In genomic region chr9:113886003-113886324, GRCh38 we compare ENCODE assay signal across 8 cellular contexts. TPM values are rescaled to one million over a fixed set of nuclear protein-coding genes. Genes with fewer than 3 reads are reported as not detected.
DNase-seq lines count a peak whose midpoint lies in the region; ATAC-seq and TF ChIP-seq lines count a peak whose summit lies in the region.

No MANE protein-coding gene starts in this region.

- H3K27me3 ChIP-seq in CD4-positive, alpha-beta T cell (ENCODE audit: control insufficient read depth, insufficient read depth, low read length): no peaks in the 10 kb centered on the region
- H3K27me3 ChIP-seq in SK-N-SH (ENCODE audit: insufficient read depth) (no peaks in the 10 kb centered on the region), prostate gland (replicated peaks; ENCODE audit: insufficient read depth) (no peaks in the 10 kb centered on the region), BE2C (no peaks in the 10 kb centered on the region)

- H3K4me1 Mint-ChIP-seq in CD4-positive, alpha-beta T cell (ENCODE audit: low read depth): peaks cover 24% of the 10 kb centered on the region

- intact Hi-C loops in CD4-positive, alpha-beta T cell (cut with DNase I, micrococcal nuclease): no loop called here
- intact Hi-C loops in prostate gland (cut with DNase I): no loop called here
- intact Hi-C loops in head of caudate nucleus (cut with DNase I): no loop called here

- 75% methylated on average over 1 of the region's 1 CpG for WGBS in SK-N-SH (ENCODE audit: low lambda C conversion rate)
- WGBS in prostate gland: 13% methylated on average over 1 of the region's 1 CpG

- TF ChIP-seq POLR2A in prostate gland (IDR thresholded peaks at IDR 0.05): no peak

- no peaks in the 10 kb centered on the region for H3K9me2 ChIP-seq in SK-N-SH

- ATAC-seq in CD4-positive, alpha-beta T cell (ENCODE audit: poor library complexity): no peak

- no peak for DNase-seq in CD4-positive, alpha-beta T cell
- no peak for DNase-seq in SK-N-SH
- peak in 1 of 2 donors; percentile 15 for DNase-seq in foreskin fibroblast
- DNase-seq in prostate gland (ENCODE audit: low spot score): no peak
- DNase-seq in NK-92 (lab: John Stamatoyannopoulos, UW; ENCODE audit: unreplicated experiment): no peak
- no peak for DNase-seq in BE2C
- DNase-seq in head of caudate nucleus: no peak
- DNase-seq in OCI-M2 (lab: John Stamatoyannopoulos, UW; ENCODE audit: unreplicated experiment): no peak

- peaks cover 8% of the 10 kb centered on the region for H3F3A ChIP-seq in SK-N-SH (replicated peaks; ENCODE audit: insufficient read depth)

- POLR2A ChIA-PET in CD4-positive, alpha-beta T cell (lab: Charles Lee): interaction anchor here (0.7 kb wide), 1 partner anchor 112 kb away, joined by 3 read pairs; no protein-coding TSS in a partner anchor
- POLR2A ChIA-PET in SK-N-SH (lab: Yijun Ruan, JAX): no interaction called here

- peaks cover 0 to 16% of the 10 kb centered on the region in 2 experiments; a peak in 2 of 4 replicates for H3K4me1 ChIP-seq in SK-N-SH (ENCODE audit: control insufficient read depth in 1 of 2, insufficient read depth in 2 of 2, low read depth in 1 of 2, low read length in 1 of 2)
- no peaks in the 10 kb centered on the region for H3K4me1 ChIP-seq in prostate gland (replicated peaks)
- H3K4me1 ChIP-seq in BE2C: peaks cover 10% of the 10 kb centered on the region

- no peaks in the 10 kb centered on the region for H3K9me3 ChIP-seq in CD4-positive, alpha-beta T cell (ENCODE audit: control insufficient read depth, low read length)
- 0 out of 2 replicates have a peak, but pooled peaks cover 9% of the 10 kb centered on the region for H3K9me3 ChIP-seq in SK-N-SH
- no peaks in the 10 kb centered on the region for H3K9me3 ChIP-seq in prostate gland
- H3K9me3 ChIP-seq in BE2C: peaks cover 4% of the 10 kb centered on the region; the same call in 1 of the 2 replicates

- H3K9me3 Mint-ChIP-seq in CD4-positive, alpha-beta T cell: no peaks in the 10 kb centered on the region

- CTCF ChIA-PET in CD4-positive, alpha-beta T cell (lab: Charles Lee): no interaction called here
- CTCF ChIA-PET in SK-N-SH (lab: Yijun Ruan, JAX): interaction anchor here (0.9 kb wide), 1 partner anchor 9 kb away, joined by 5 read pairs; no protein-coding TSS in a partner anchor

- peak overlapping the region in 1 of 2 experiments; percentile 30; a peak in 3 of 4 replicates for H3K4me3 ChIP-seq in SK-N-SH (ENCODE audit: low read depth in 2 of 2, low read length in 1 of 2)
- peak overlapping the region; percentile 29 to 51 for H3K4me3 ChIP-seq in foreskin fibroblast (ENCODE audit: low read depth in 1 of 2, low read length in 2 of 2)
- H3K4me3 ChIP-seq in prostate gland: peak overlapping the region in 1 of 2 donors; percentile 14
- no peak overlapping the region for H3K4me3 ChIP-seq in BE2C (ENCODE audit: low read depth, low read length)

- no peak overlapping the region for H3K27ac ChIP-seq in CD4-positive, alpha-beta T cell (ENCODE audit: low read depth, low read length)
- H3K27ac ChIP-seq in SK-N-SH (ENCODE audit: low read depth in 2 of 2, low read length in 1 of 2) (peak overlapping the region in 1 of 2 experiments; percentile 28; a peak in 1 of 4 replicates), prostate gland (peak overlapping the region; percentile 11 to 46)

- TF ChIP-seq CTCF in CD4-positive, alpha-beta T cell (IDR thresholded peaks at IDR 0.05): no peak
- no peak for TF ChIP-seq CTCF in SK-N-SH (IDR thresholded peaks at IDR 0.05)
- no peak for TF ChIP-seq CTCF in foreskin fibroblast (IDR thresholded peaks at IDR 0.05; ENCODE audit: low read depth, low read length)
- no peak for TF ChIP-seq CTCF in prostate gland (IDR thresholded peaks at IDR 0.05)
- no peak for TF ChIP-seq CTCF in BE2C (IDR thresholded peaks at IDR 0.05; ENCODE audit: low read depth, low read length)

- TF ChIP-seq EP300 in SK-N-SH (IDR thresholded peaks at IDR 0.05; ENCODE audit: borderline replicate concordance in 1 of 2, low read depth in 1 of 2, low read length in 1 of 2): no peak

- H2AFZ ChIP-seq in SK-N-SH (ENCODE audit: low read depth): no peak overlapping the region

- peaks cover 9% of the 10 kb centered on the region for H3K27me3 Mint-ChIP-seq in CD4-positive, alpha-beta T cell

- H3K27ac Mint-ChIP-seq in CD4-positive, alpha-beta T cell: no peak overlapping the region

- no peak overlapping the region for H3K9ac ChIP-seq in SK-N-SH

- peak overlapping the region; percentile 71 for H3K4me2 ChIP-seq in SK-N-SH

- H3K36me3 Mint-ChIP-seq in CD4-positive, alpha-beta T cell (ENCODE audit: low read depth): no peaks in the 10 kb centered on the region

- no peak for TF ChIP-seq RAD21 in SK-N-SH (IDR thresholded peaks at IDR 0.05; ENCODE audit: low read length)

- H4K20me1 ChIP-seq in SK-N-SH (ENCODE audit: insufficient read depth): peaks cover 48% of the 10 kb centered on the region

- H3K4me3 Mint-ChIP-seq in CD4-positive, alpha-beta T cell: peak overlapping the region; percentile 82

- H3K36me3 ChIP-seq in SK-N-SH (replicated peaks in 1 of 2; ENCODE audit: control insufficient read depth in 1 of 2, insufficient read depth in 2 of 2, low read length in 1 of 2) (peaks cover 13 to 20% of the 10 kb centered on the region in 2 experiments), prostate gland (no peaks in the 10 kb centered on the region), BE2C (peaks cover 7% of the 10 kb centered on the region)

- H3K79me2 ChIP-seq in SK-N-SH (ENCODE audit: insufficient read depth): peaks cover 97% of the 10 kb centered on the region

TF ChIP-seq in SK-N-SH, 30 proteins besides CTCF, POLR2A, EP300 and RAD21 (continues in another document):
- TF ChIP-seq MAX (IDR thresholded peaks at IDR 0.05; ENCODE audit: low read depth): no peak
- no peak for TF ChIP-seq SIN3A (IDR thresholded peaks at IDR 0.05; ENCODE audit: borderline replicate concordance, low read depth, low read length)
- TF ChIP-seq RXRA (IDR thresholded peaks at IDR 0.05; ENCODE audit: borderline replicate concordance, low read depth): no peak
- no peak for TF ChIP-seq RCOR1 (IDR thresholded peaks at IDR 0.05; ENCODE audit: low read length)
- no peak for TF ChIP-seq EZH2phosphoT487 (IDR thresholded peaks at IDR 0.05; ENCODE audit: borderline replicate concordance, low read depth)
- TF ChIP-seq TCF12 (IDR thresholded peaks at IDR 0.05): no peak
- TF ChIP-seq GABPA (IDR thresholded peaks at IDR 0.05; ENCODE audit: low read depth): no peak
- no peak for TF ChIP-seq FOXM1 (IDR thresholded peaks at IDR 0.05; ENCODE audit: low read depth)
- TF ChIP-seq RFX5 (IDR thresholded peaks at IDR 0.05; ENCODE audit: low read length): no peak
- TF ChIP-seq GATA2 (CRISPR knock-in tag; IDR thresholded peaks at IDR 0.05): no peak
- no peak for TF ChIP-seq REST (IDR thresholded peaks at IDR 0.05; ENCODE audit: low read depth, low read length)
- TF ChIP-seq JUND (IDR thresholded peaks at IDR 0.05): no peak
- TF ChIP-seq TEAD4 (IDR thresholded peaks at IDR 0.05; ENCODE audit: borderline replicate concordance, insufficient read depth): no peak
- TF ChIP-seq NFIC (IDR thresholded peaks at IDR 0.05; ENCODE audit: borderline replicate concordance): no peak
- no peak for TF ChIP-seq ZBTB33 (IDR thresholded peaks at IDR 0.05; ENCODE audit: borderline replicate concordance, low read depth)

RNA-seq across cellular contexts. Expression of gene ZNF618, which starts 9.9 kb away (rescaled TPM):
- 1 to 10 TPM; 1.2 to 1.3 TPM for total RNA-seq in CD4-positive, alpha-beta T cell
- polyA plus RNA-seq in SK-N-SH (2012; rRNA removed): 5.0 and 6.2 TPM in 2 replicates
- 3.0 and 4.1 TPM in 2 replicates for polyA plus RNA-seq in SK-N-SH (2012; cell fraction: cytosol; rRNA removed)
- 12.1 and 12.9 TPM in 2 replicates for polyA plus RNA-seq in SK-N-SH (2012; cell fraction: nucleus; rRNA removed)
- 10 to 100 TPM in 1 of 2 donors, 1 to 10 TPM in 1; 4.6 to 11.3 TPM for total RNA-seq in prostate gland
- polyA plus RNA-seq in BE2C (2012; ENCODE audit: insufficient read depth, insufficient read length, low read depth): 31.8 TPM
